Comparison of ENCODE assay signal across 1 cellular context in genomic region chr22:23777776-23778575, GRCh38.
TF ChIP-seq lines count a peak whose summit lies in the region.

No MANE protein-coding gene starts in this region.

TF ChIP-seq in HEK293, 187 proteins besides CTCF, POLR2A, EP300 and RAD21 (continued from another document):
- TF ChIP-seq PRDM10 (tag by site-specific recombination; IDR thresholded peaks at IDR 0.05) (peak; percentile 35; the same call in 1 of the 2 replicates), ZBTB48 (tag by site-specific recombination; IDR thresholded peaks at IDR 0.05) (peak; percentile 91), ZNF426 (tag by site-specific recombination; IDR thresholded peaks at IDR 0.05) (no peak)
